In the genomic region with DNA sequence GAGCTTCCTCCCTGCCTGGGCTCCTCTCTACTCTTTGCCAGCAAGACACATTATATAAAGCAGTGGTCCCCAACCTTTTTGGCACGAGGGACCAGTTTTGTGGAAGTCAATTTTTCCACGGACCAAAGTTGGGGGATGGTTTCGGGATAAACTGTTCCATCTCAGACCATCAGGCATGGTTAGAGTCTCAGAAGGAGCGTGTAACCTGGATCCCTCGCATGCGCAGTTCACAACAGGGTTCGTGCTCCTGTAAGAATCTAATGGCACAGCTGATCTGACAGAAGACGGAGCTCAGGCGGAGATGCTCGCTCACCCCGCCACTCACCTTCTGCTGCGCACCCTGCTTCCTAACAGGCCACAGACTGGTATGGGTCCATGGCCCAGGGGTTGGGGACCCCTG, we compare ENCODE assay signal across 1 cellular context.
TF ChIP-seq lines count a peak whose summit lies in the region.

No MANE protein-coding gene starts in this region.

TF ChIP-seq in H1, 55 proteins besides CTCF, POLR2A, EP300 and RAD21 (continued from another document):
- TF ChIP-seq, protein P1, sequence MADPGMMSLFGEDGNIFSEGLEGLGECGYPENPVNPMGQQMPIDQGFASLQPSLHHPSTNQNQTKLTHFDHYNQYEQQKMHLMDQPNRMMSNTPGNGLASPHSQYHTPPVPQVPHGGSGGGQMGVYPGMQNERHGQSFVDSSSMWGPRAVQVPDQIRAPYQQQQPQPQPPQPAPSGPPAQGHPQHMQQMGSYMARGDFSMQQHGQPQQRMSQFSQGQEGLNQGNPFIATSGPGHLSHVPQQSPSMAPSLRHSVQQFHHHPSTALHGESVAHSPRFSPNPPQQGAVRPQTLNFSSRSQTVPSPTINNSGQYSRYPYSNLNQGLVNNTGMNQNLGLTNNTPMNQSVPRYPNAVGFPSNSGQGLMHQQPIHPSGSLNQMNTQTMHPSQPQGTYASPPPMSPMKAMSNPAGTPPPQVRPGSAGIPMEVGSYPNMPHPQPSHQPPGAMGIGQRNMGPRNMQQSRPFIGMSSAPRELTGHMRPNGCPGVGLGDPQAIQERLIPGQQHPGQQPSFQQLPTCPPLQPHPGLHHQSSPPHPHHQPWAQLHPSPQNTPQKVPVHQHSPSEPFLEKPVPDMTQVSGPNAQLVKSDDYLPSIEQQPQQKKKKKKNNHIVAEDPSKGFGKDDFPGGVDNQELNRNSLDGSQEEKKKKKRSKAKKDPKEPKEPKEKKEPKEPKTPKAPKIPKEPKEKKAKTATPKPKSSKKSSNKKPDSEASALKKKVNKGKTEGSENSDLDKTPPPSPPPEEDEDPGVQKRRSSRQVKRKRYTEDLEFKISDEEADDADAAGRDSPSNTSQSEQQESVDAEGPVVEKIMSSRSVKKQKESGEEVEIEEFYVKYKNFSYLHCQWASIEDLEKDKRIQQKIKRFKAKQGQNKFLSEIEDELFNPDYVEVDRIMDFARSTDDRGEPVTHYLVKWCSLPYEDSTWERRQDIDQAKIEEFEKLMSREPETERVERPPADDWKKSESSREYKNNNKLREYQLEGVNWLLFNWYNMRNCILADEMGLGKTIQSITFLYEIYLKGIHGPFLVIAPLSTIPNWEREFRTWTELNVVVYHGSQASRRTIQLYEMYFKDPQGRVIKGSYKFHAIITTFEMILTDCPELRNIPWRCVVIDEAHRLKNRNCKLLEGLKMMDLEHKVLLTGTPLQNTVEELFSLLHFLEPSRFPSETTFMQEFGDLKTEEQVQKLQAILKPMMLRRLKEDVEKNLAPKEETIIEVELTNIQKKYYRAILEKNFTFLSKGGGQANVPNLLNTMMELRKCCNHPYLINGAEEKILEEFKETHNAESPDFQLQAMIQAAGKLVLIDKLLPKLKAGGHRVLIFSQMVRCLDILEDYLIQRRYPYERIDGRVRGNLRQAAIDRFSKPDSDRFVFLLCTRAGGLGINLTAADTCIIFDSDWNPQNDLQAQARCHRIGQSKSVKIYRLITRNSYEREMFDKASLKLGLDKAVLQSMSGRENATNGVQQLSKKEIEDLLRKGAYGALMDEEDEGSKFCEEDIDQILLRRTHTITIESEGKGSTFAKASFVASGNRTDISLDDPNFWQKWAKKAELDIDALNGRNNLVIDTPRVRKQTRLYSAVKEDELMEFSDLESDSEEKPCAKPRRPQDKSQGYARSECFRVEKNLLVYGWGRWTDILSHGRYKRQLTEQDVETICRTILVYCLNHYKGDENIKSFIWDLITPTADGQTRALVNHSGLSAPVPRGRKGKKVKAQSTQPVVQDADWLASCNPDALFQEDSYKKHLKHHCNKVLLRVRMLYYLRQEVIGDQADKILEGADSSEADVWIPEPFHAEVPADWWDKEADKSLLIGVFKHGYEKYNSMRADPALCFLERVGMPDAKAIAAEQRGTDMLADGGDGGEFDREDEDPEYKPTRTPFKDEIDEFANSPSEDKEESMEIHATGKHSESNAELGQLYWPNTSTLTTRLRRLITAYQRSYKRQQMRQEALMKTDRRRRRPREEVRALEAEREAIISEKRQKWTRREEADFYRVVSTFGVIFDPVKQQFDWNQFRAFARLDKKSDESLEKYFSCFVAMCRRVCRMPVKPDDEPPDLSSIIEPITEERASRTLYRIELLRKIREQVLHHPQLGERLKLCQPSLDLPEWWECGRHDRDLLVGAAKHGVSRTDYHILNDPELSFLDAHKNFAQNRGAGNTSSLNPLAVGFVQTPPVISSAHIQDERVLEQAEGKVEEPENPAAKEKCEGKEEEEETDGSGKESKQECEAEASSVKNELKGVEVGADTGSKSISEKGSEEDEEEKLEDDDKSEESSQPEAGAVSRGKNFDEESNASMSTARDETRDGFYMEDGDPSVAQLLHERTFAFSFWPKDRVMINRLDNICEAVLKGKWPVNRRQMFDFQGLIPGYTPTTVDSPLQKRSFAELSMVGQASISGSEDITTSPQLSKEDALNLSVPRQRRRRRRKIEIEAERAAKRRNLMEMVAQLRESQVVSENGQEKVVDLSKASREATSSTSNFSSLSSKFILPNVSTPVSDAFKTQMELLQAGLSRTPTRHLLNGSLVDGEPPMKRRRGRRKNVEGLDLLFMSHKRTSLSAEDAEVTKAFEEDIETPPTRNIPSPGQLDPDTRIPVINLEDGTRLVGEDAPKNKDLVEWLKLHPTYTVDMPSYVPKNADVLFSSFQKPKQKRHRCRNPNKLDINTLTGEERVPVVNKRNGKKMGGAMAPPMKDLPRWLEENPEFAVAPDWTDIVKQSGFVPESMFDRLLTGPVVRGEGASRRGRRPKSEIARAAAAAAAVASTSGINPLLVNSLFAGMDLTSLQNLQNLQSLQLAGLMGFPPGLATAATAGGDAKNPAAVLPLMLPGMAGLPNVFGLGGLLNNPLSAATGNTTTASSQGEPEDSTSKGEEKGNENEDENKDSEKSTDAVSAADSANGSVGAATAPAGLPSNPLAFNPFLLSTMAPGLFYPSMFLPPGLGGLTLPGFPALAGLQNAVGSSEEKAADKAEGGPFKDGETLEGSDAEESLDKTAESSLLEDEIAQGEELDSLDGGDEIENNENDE (IDR thresholded peaks at IDR 0.05; ENCODE audit: insufficient replicate concordance, low read length) = no peak
- TF ChIP-seq KDM5A (IDR thresholded peaks at IDR 0.05; ENCODE audit: low read length) = no peak
- TF ChIP-seq POU5F1 (IDR thresholded peaks at IDR 0.05; ENCODE audit: low read depth, low read length) = no peak
TF ChIP-seq in H1: peak in this region for 0.
